Comparison of ENCODE assay signal across 21 cellular contexts in genomic region chr2:41998201-41998781, GRCh38. TPM values are rescaled to one million over a fixed set of nuclear protein-coding genes. Genes with fewer than 3 reads are reported as not detected.
DNase-seq lines count a peak whose midpoint lies in the region; ATAC-seq and TF ChIP-seq lines count a peak whose summit lies in the region.
"Had no signal": no experiment of that assay in that cellular context is flagged by ENCODE, and none has a peak within 500 bp of the region (broad histone marks: within the 10 kb centered on the region; RNA-seq: fewer than 3 reads in every experiment).

No MANE protein-coding gene starts in this region.

- TF ChIP-seq CTCF in WTC11 (IDR thresholded peaks at IDR 0.05) = no peak
- TF ChIP-seq CTCF in heart right ventricle (IDR thresholded peaks at IDR 0.05) = no peak
- TF ChIP-seq CTCF in neural progenitor cell (IDR thresholded peaks at IDR 0.05) = no peak
- TF ChIP-seq CTCF in tibial nerve (IDR thresholded peaks at IDR 0.05) = no peak
- no peak for TF ChIP-seq CTCF in CD8-positive, alpha-beta T cell (IDR thresholded peaks at IDR 0.05)

- WGBS in heart right ventricle, 2 donors = 40 to 55% methylated on average over 7 of the region's 7 CpGs
- WGBS in tibial nerve, 2 donors = 25 to 35% methylated on average over 7 of the region's 7 CpGs

- H3K27me3 Mint-ChIP-seq in WTC11 (ENCODE audit: low read depth) = peaks cover 10% of the 10 kb centered on the region
- peaks cover 16% of the 10 kb centered on the region for H3K27me3 Mint-ChIP-seq in neural progenitor cell (ENCODE audit: insufficient read depth, low read depth)
- H3K27me3 Mint-ChIP-seq in activated naive CD8-positive, alpha-beta T cell treated with anti-CD3 and anti-CD28 coated beads for 36 hours = peaks cover 10% of the 10 kb centered on the region
- peaks cover 14% of the 10 kb centered on the region for H3K27me3 Mint-ChIP-seq in CD8-positive, alpha-beta T cell (ENCODE audit: low read depth)
- peaks cover 10% of the 10 kb centered on the region for H3K27me3 Mint-ChIP-seq in activated naive CD4-positive, alpha-beta T cell treated with anti-CD3 and anti-CD28 coated beads for 36 hours (ENCODE audit: low read depth)

- TF ChIP-seq POLR2A in tibial nerve (IDR thresholded peaks at IDR 0.05) = no peak

- peak overlapping the region in 1 of 10 donors; percentile 7 for H3K4me3 ChIP-seq in heart right ventricle
- H3K4me3 ChIP-seq in neural progenitor cell = no peak overlapping the region
- no peak overlapping the region for H3K4me3 ChIP-seq in tibial nerve
- H3K4me3 ChIP-seq in CD8-positive, alpha-beta T cell (ENCODE audit: low read depth, low read length) = no peak overlapping the region
- H3K4me3 ChIP-seq: K562, lung had no signal

- CTCF ChIA-PET in WTC11 (lab: Charles Lee) = interaction anchor here (2.0 kb wide), 1 partner anchor 43 kb away, joined by 7 read pairs; no protein-coding TSS in a partner anchor
- CTCF ChIA-PET in CD8-positive, alpha-beta T cell (lab: Charles Lee) = no interaction called here
- CTCF ChIA-PET in activated naive CD4-positive, alpha-beta T cell treated with anti-CD3 and anti-CD28 coated beads for 36 hours (lab: Charles Lee) = interaction anchor here (0.6 to 1.0 kb wide), 2 partner anchors 49 to 121 kb away, joined by 3 read pairs; no protein-coding TSS in a partner anchor

- H3K4me1 ChIP-seq in heart right ventricle = peaks cover 0 to 22% (median 10%) of the 10 kb centered on the region in 9 donors
- H3K4me1 ChIP-seq in neural progenitor cell = peaks cover 22% of the 10 kb centered on the region
- peaks cover 0 to 13% (median 0%) of the 10 kb centered on the region in 4 donors for H3K4me1 ChIP-seq in tibial nerve
- no peaks in the 10 kb centered on the region for H3K4me1 ChIP-seq in CD8-positive, alpha-beta T cell (ENCODE audit: insufficient read depth, low read length)
- H3K4me1 ChIP-seq: parathyroid adenoma had no signal

- H3K27ac Mint-ChIP-seq in WTC11 (no peak overlapping the region), neural progenitor cell (peak overlapping the region; percentile 50)
- no peak overlapping the region for H3K27ac Mint-ChIP-seq in activated naive CD8-positive, alpha-beta T cell treated with anti-CD3 and anti-CD28 coated beads for 36 hours
- H3K27ac Mint-ChIP-seq in CD8-positive, alpha-beta T cell = no peak overlapping the region
- no peak overlapping the region for H3K27ac Mint-ChIP-seq in activated naive CD4-positive, alpha-beta T cell treated with anti-CD3 and anti-CD28 coated beads for 36 hours

- peak overlapping the region; percentile 62 for H2AFZ ChIP-seq in neural progenitor cell (replicated peaks)
- H2AFZ ChIP-seq: parathyroid adenoma had no signal

- intact Hi-C loops in heart right ventricle (cut with DNase I) = no loop called here
- intact Hi-C loops in CD8-positive, alpha-beta T cell (cut with DNase I, micrococcal nuclease) = no loop called here
- intact Hi-C loops in activated naive CD4-positive, alpha-beta T cell treated with anti-CD3 and anti-CD28 coated beads for 36 hours (cut with micrococcal nuclease) = no loop called here

- no peaks in the 10 kb centered on the region for H3K36me3 ChIP-seq in heart right ventricle
- no peaks in the 10 kb centered on the region for H3K36me3 ChIP-seq in neural progenitor cell
- no peaks in the 10 kb centered on the region for H3K36me3 ChIP-seq in tibial nerve
- H3K36me3 ChIP-seq in CD8-positive, alpha-beta T cell (ENCODE audit: insufficient read depth, low read length) = no peaks in the 10 kb centered on the region

- no peaks in the 10 kb centered on the region for H3K79me2 ChIP-seq in neural progenitor cell (ENCODE audit: low read depth)
- H3K79me2 ChIP-seq: parathyroid adenoma had no signal

- peaks cover 21% of the 10 kb centered on the region for H3K4me1 Mint-ChIP-seq in WTC11
- peaks cover 29% of the 10 kb centered on the region for H3K4me1 Mint-ChIP-seq in neural progenitor cell
- no peaks in the 10 kb centered on the region for H3K4me1 Mint-ChIP-seq in activated naive CD8-positive, alpha-beta T cell treated with anti-CD3 and anti-CD28 coated beads for 36 hours
- no peaks in the 10 kb centered on the region for H3K4me1 Mint-ChIP-seq in CD8-positive, alpha-beta T cell (ENCODE audit: low read depth)
- H3K4me1 Mint-ChIP-seq in activated naive CD4-positive, alpha-beta T cell treated with anti-CD3 and anti-CD28 coated beads for 36 hours (ENCODE audit: low read depth) = no peaks in the 10 kb centered on the region

- H3F3A ChIP-seq in neural progenitor cell (ENCODE audit: low read depth) = peaks cover 6% of the 10 kb centered on the region

- ATAC-seq in WTC11 (peak; percentile 47; the same call in 1 of the 2 replicates), heart right ventricle (peak in 7 of 8 donors; percentile 12 to 71 (median 36))
- ATAC-seq in CD8-positive, alpha-beta T cell = no peak
- ATAC-seq: K562 had no signal

- no peaks in the 10 kb centered on the region for H4K20me1 ChIP-seq in neural progenitor cell (ENCODE audit: low read depth)

- H3K9ac ChIP-seq in neural progenitor cell = no peak overlapping the region
- H3K9ac ChIP-seq: parathyroid adenoma had no signal

- H3K27ac ChIP-seq in heart right ventricle (peak overlapping the region in 9 of 10 donors; percentile 57 to 84 (median 68)), neural progenitor cell (no peak overlapping the region), tibial nerve (peak overlapping the region; percentile 43 to 76 (median 49))
- no peak overlapping the region for H3K27ac ChIP-seq in CD8-positive, alpha-beta T cell (ENCODE audit: low read depth, low read length)
- H3K27ac ChIP-seq: epithelial cell of prostate, parathyroid adenoma had no signal

- POLR2A ChIA-PET in WTC11 (lab: Charles Lee) = interaction anchor here (0.9 to 1.5 kb wide), 3 partner anchors 13 to 50 kb away, joined by 3 to 4 read pairs (median 4); no protein-coding TSS in a partner anchor
- POLR2A ChIA-PET in CD8-positive, alpha-beta T cell (lab: Charles Lee) = interaction anchor here (0.7 kb wide), 1 partner anchor 85 kb away, joined by 4 read pairs; no protein-coding TSS in a partner anchor

- H3K4me3 Mint-ChIP-seq in WTC11 (no peak overlapping the region), neural progenitor cell (no peak overlapping the region)
- no peak overlapping the region for H3K4me3 Mint-ChIP-seq in activated naive CD8-positive, alpha-beta T cell treated with anti-CD3 and anti-CD28 coated beads for 36 hours
- H3K4me3 Mint-ChIP-seq in CD8-positive, alpha-beta T cell = no peak overlapping the region
- H3K4me3 Mint-ChIP-seq in activated naive CD4-positive, alpha-beta T cell treated with anti-CD3 and anti-CD28 coated beads for 36 hours = no peak overlapping the region

- DNase-seq in WTC11 (ENCODE audit: low spot score) (no peak), heart right ventricle (no peak), neural progenitor cell (ENCODE audit: low spot score) (no peak), tibial nerve (ENCODE audit: low spot score in 2 of 2) (no peak), DMS79 (lab: John Stamatoyannopoulos, UW) (no peak)
- no peak for DNase-seq in activated naive CD8-positive, alpha-beta T cell treated with anti-CD3 and anti-CD28 coated beads for 36 hours
- DNase-seq in CD8-positive, alpha-beta T cell = no peak
- DNase-seq in activated naive CD4-positive, alpha-beta T cell treated with anti-CD3 and anti-CD28 coated beads for 36 hours = no peak
- DNase-seq: activated CD4-positive, alpha-beta T cell treated with anti-CD3 and anti-CD28 coated beads, Interleukin-2, amount 50 U/mL, for 4 hours; activated naive CD4-positive, alpha-beta T cell; activated T-cell treated with anti-CD3 and anti-CD28 coated beads for 4 hours; EL; HCEC 1CT; NCI-H2081; NCI-H524 treated with DMSO at 0.1 percent for 48 hours; small intestine; stimulated activated CD4-positive, alpha-beta T cell treated with anti-CD3 and anti-CD28 coated beads, Interleukin-4, amount 100 ng/mL, for 4 hours had no signal

- H3K4me2 ChIP-seq in neural progenitor cell = no peak overlapping the region

- H3K9me3 Mint-ChIP-seq in WTC11 = peaks cover 11% of the 10 kb centered on the region
- H3K9me3 Mint-ChIP-seq in neural progenitor cell = peaks cover 24% of the 10 kb centered on the region
- peaks cover 5% of the 10 kb centered on the region for H3K9me3 Mint-ChIP-seq in activated naive CD8-positive, alpha-beta T cell treated with anti-CD3 and anti-CD28 coated beads for 36 hours
- no peaks in the 10 kb centered on the region for H3K9me3 Mint-ChIP-seq in CD8-positive, alpha-beta T cell
- no peaks in the 10 kb centered on the region for H3K9me3 Mint-ChIP-seq in activated naive CD4-positive, alpha-beta T cell treated with anti-CD3 and anti-CD28 coated beads for 36 hours

- H3K9me3 ChIP-seq in heart right ventricle (no peaks in the 10 kb centered on the region), neural progenitor cell (ENCODE audit: low read depth) (no peaks in the 10 kb centered on the region), tibial nerve (no peaks in the 10 kb centered on the region)
- H3K9me3 ChIP-seq in CD8-positive, alpha-beta T cell (ENCODE audit: low read length) = no peaks in the 10 kb centered on the region

- H3K27me3 ChIP-seq in heart right ventricle = no peaks in the 10 kb centered on the region
- H3K27me3 ChIP-seq in neural progenitor cell = no peaks in the 10 kb centered on the region
- H3K27me3 ChIP-seq in tibial nerve = no peaks in the 10 kb centered on the region
- no peaks in the 10 kb centered on the region for H3K27me3 ChIP-seq in CD8-positive, alpha-beta T cell (ENCODE audit: insufficient read depth, low read length)

- TF ChIP-seq EP300 in tibial nerve (IDR thresholded peaks at IDR 0.05) = no peak

- H3K36me3 Mint-ChIP-seq in WTC11 (peaks cover 7% of the 10 kb centered on the region), neural progenitor cell (no peaks in the 10 kb centered on the region)
- no peaks in the 10 kb centered on the region for H3K36me3 Mint-ChIP-seq in activated naive CD8-positive, alpha-beta T cell treated with anti-CD3 and anti-CD28 coated beads for 36 hours
- H3K36me3 Mint-ChIP-seq in CD8-positive, alpha-beta T cell = no peaks in the 10 kb centered on the region
- H3K36me3 Mint-ChIP-seq in activated naive CD4-positive, alpha-beta T cell treated with anti-CD3 and anti-CD28 coated beads for 36 hours (ENCODE audit: low read depth) = no peaks in the 10 kb centered on the region

TF ChIP-seq in WTC11, 78 proteins besides CTCF, POLR2A, EP300 and RAD21 (continues in another document):
- TF ChIP-seq CREB1 (CRISPR knock-in tag; IDR thresholded peaks at IDR 0.05) = no peak

RNA-seq across cellular contexts. Expression of gene PKDCC, which starts 49.5 kb away (rescaled TPM):
- total RNA-seq in WTC11 (2021) = 15.1 to 27.3 TPM (median 15.6 TPM) in 3 replicates
- total RNA-seq in heart right ventricle = 100 to 1,000 TPM in 2 of 10 donors, 10 to 100 TPM in 8; 25.1 to 263 (median 41.5) TPM
- 100 to 1,000 TPM in 1 of 2 donors, 10 to 100 TPM in 1; 91.4 to 121 TPM for polyA plus RNA-seq in heart right ventricle
- 70.4 and 133 TPM in 2 replicates for total RNA-seq in neural progenitor cell (ENCODE audit: low replicate concordance)
- 100 to 1,000 TPM; 155 to 328 (median 200) TPM for total RNA-seq in tibial nerve
- not detected for total RNA-seq in activated naive CD8-positive, alpha-beta T cell treated with anti-CD3 and anti-CD28 coated beads for 36 hours
- not detected for total RNA-seq in CD8-positive, alpha-beta T cell
- total RNA-seq in activated naive CD4-positive, alpha-beta T cell treated with anti-CD3 and anti-CD28 coated beads for 36 hours = not detected

Comparison
In these comparisons a context has a peak if more than half of its experiments do, and no peak if none do; other contexts are left out.
1. H3K27ac ChIP-seq: peak in heart right ventricle (9 of 10) and tibial nerve (4 of 4); none in neural progenitor cell (single experiment) and CD8-positive, alpha-beta T cell (single experiment).
2. RNA of gene PKDCC, which starts 49.5 kb away (total RNA-seq): 155 to 328 TPM in tibial nerve, 70.4 to 133 TPM in neural progenitor cell, 25.1 to 263 TPM in heart right ventricle and 15.1 to 27.3 TPM in WTC11; not detected in CD8-positive, alpha-beta T cell, not detected in activated naive CD4-positive, alpha-beta T cell treated with anti-CD3 and anti-CD28 coated beads for 36 hours and not detected in activated naive CD8-positive, alpha-beta T cell treated with anti-CD3 and anti-CD28 coated beads for 36 hours; every median in the first group is over 10 times any median in the second.